In the genomic region with DNA sequence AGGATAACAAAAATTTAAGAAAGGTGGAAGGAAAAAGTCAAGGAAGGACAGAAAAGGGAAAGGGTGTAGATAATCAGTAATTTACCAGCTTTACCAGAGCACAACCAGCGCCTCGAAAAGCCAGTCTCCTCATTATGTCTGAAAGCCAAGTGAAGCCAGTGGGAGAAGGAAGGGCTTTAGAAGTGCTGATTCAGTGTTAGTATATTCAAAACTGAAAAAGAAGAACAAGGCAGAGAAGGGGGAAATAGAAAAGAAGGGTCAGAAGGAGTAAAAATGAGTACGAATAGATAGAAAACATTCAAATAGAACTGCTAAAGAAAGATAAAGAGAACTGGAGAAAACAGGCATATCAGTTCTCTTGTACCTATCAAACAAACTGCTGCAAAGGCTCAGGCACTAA, we compare ENCODE assay signal across 8 cellular contexts. TPM values are rescaled to one million over a fixed set of nuclear protein-coding genes. Genes with fewer than 3 reads are reported as not detected.
DNase-seq lines count a peak whose midpoint lies in the region; ATAC-seq and TF ChIP-seq lines count a peak whose summit lies in the region.

No MANE protein-coding gene starts in this region.

- no peak for TF ChIP-seq CTCF in GM23338 (conservative IDR thresholded peaks at IDR 0.05; ENCODE audit: low read depth in 2 of 2)
- TF ChIP-seq CTCF in adrenal gland (IDR thresholded peaks at IDR 0.05) = no peak

- H3F3A ChIP-seq in GM23338 (replicated peaks; ENCODE audit: low read depth) = no peaks in the 10 kb centered on the region

- H2AFZ ChIP-seq in ACC112 (ENCODE audit: low read length, unreplicated experiment) (no peak overlapping the region), GM23338 (no peak overlapping the region)

- H3K4me2 ChIP-seq in GM23338 = no peak overlapping the region

- peaks cover 21% of the 10 kb centered on the region for H3K4me1 Mint-ChIP-seq in GM23338
- H3K4me1 Mint-ChIP-seq in naive thymus-derived CD4-positive, alpha-beta T cell = peaks cover 30 to 64% (median 53%) of the 10 kb centered on the region in 7 donors

- H3K27ac Mint-ChIP-seq in GM23338 = peak overlapping the region; percentile 34
- peak overlapping the region in 7 of 9 donors; percentile 3 to 84 (median 27) for H3K27ac Mint-ChIP-seq in naive thymus-derived CD4-positive, alpha-beta T cell

- WGBS in adrenal gland, 4 donors = 48 to 62% (median 56%) methylated on average over 3 of the region's 3 CpGs

- H3K36me3 Mint-ChIP-seq in GM23338 (ENCODE audit: low read depth) = peaks cover 35% of the 10 kb centered on the region
- H3K36me3 Mint-ChIP-seq in naive thymus-derived CD4-positive, alpha-beta T cell = peaks cover 15 to 34% (median 28%) of the 10 kb centered on the region in 5 donors

- H3K27me3 ChIP-seq in ACC112 (ENCODE audit: insufficient read depth, low read length) = no peaks in the 10 kb centered on the region
- no peaks in the 10 kb centered on the region for H3K27me3 ChIP-seq in GM23338 (ENCODE audit: insufficient read depth)
- no peaks in the 10 kb centered on the region for H3K27me3 ChIP-seq in adrenal gland
- H3K27me3 ChIP-seq in naive thymus-derived CD4-positive, alpha-beta T cell (ENCODE audit: control insufficient read depth in 2 of 2, insufficient read depth in 2 of 2, low read length in 2 of 2) = no peaks in the 10 kb centered on the region

- ATAC-seq in GM23338 (no peak), HG03108 (IDR thresholded peaks at IDR 0.05; ENCODE audit: unreplicated experiment) (no peak), HG02973 (IDR thresholded peaks at IDR 0.05; ENCODE audit: unreplicated experiment) (no peak), HG03378 (IDR thresholded peaks at IDR 0.05; ENCODE audit: unreplicated experiment) (no peak), HG03175 (IDR thresholded peaks at IDR 0.05; ENCODE audit: unreplicated experiment) (no peak)
- no peak for ATAC-seq in naive thymus-derived CD4-positive, alpha-beta T cell

- POLR2A ChIA-PET in naive thymus-derived CD4-positive, alpha-beta T cell (lab: Charles Lee) = no interaction called here

- intact Hi-C loops in adrenal gland (cut with DNase I) = loop anchor here (5.0 to 10.0 kb wide), 2 partner anchors 147 to 209 kb away; a partner anchor contains a TSS
- intact Hi-C loops in naive thymus-derived CD4-positive, alpha-beta T cell (cut with micrococcal nuclease) = loop anchor here (10.0 kb wide), 2 partner anchors 227 to 407 kb away; a partner anchor contains a TSS

- no peaks in the 10 kb centered on the region for H3K9me2 ChIP-seq in GM23338 (ENCODE audit: insufficient read depth)

- H3K79me2 ChIP-seq in ACC112 (ENCODE audit: control insufficient read depth, insufficient read depth, low read length, unreplicated experiment) (peaks cover 71% of the 10 kb centered on the region), GM23338 (replicated peaks; ENCODE audit: insufficient read depth) (peaks cover 63% of the 10 kb centered on the region)

- DNase-seq in GM23338 (ENCODE audit: low spot score) (no peak), adrenal gland (no peak)
- DNase-seq in naive thymus-derived CD4-positive, alpha-beta T cell = no peak

- no peaks in the 10 kb centered on the region; the same call in 1 of the 2 replicates for H4K20me1 ChIP-seq in GM23338 (replicated peaks; ENCODE audit: insufficient read depth)

- H3K4me3 ChIP-seq in ACC112 (ENCODE audit: low read depth, low read length) (peak overlapping the region; percentile 23; the same call in 1 of the 2 replicates), GM23338 (no peak overlapping the region), adrenal gland (no peak overlapping the region)
- H3K4me3 ChIP-seq in naive thymus-derived CD4-positive, alpha-beta T cell (ENCODE audit: low read length) = no peak overlapping the region

- no peaks in the 10 kb centered on the region for H3K9me3 ChIP-seq in adrenal gland (replicated peaks in 1 of 3)
- no peaks in the 10 kb centered on the region for H3K9me3 ChIP-seq in naive thymus-derived CD4-positive, alpha-beta T cell (ENCODE audit: control insufficient read depth in 2 of 3, low read length in 3 of 3)

- no peak overlapping the region for H3K4me3 Mint-ChIP-seq in GM23338
- peak overlapping the region in 4 of 10 donors; percentile 16 to 34 (median 29) for H3K4me3 Mint-ChIP-seq in naive thymus-derived CD4-positive, alpha-beta T cell

- H3K4me1 ChIP-seq in ACC112 (ENCODE audit: control insufficient read depth, insufficient read depth, low read length, unreplicated experiment) (peaks cover 46% of the 10 kb centered on the region), GM23338 (ENCODE audit: insufficient read depth) (peaks cover 9% of the 10 kb centered on the region; the same call in 1 of the 2 replicates), adrenal gland (replicated peaks in 1 of 2) (peaks cover 34 to 57% of the 10 kb centered on the region in 2 donors)
- H3K4me1 ChIP-seq in naive thymus-derived CD4-positive, alpha-beta T cell (ENCODE audit: control insufficient read depth in 2 of 2, insufficient read depth in 2 of 2, low read length in 2 of 2) = peaks cover 14 to 16% of the 10 kb centered on the region in 2 donors

- H3K36me3 ChIP-seq in ACC112 (ENCODE audit: insufficient read depth, low read length) (peaks cover 29% of the 10 kb centered on the region), GM23338 (ENCODE audit: insufficient read depth) (peaks cover 20% of the 10 kb centered on the region), adrenal gland (replicated peaks in 1 of 2) (peaks cover 0 to 21% of the 10 kb centered on the region in 2 donors)
- H3K36me3 ChIP-seq in naive thymus-derived CD4-positive, alpha-beta T cell (ENCODE audit: control insufficient read depth in 2 of 3, insufficient read depth in 3 of 3, low read length in 3 of 3) = peaks cover 7 to 33% (median 29%) of the 10 kb centered on the region in 3 experiments

- peaks cover 9% of the 10 kb centered on the region for H3K27me3 Mint-ChIP-seq in GM23338 (ENCODE audit: insufficient read depth, low read depth, poor library complexity)
- H3K27me3 Mint-ChIP-seq in naive thymus-derived CD4-positive, alpha-beta T cell = no peaks in the 10 kb centered on the region

- TF ChIP-seq POLR2A in adrenal gland (IDR thresholded peaks at IDR 0.05) = no peak

- no peaks in the 10 kb centered on the region for H3K9me3 Mint-ChIP-seq in GM23338
- peaks cover 0 to 2% (median 0%) of the 10 kb centered on the region in 11 donors for H3K9me3 Mint-ChIP-seq in naive thymus-derived CD4-positive, alpha-beta T cell

- CTCF ChIA-PET in naive thymus-derived CD4-positive, alpha-beta T cell (lab: Charles Lee) = no interaction called here

- H3K27ac ChIP-seq in ACC112 (ENCODE audit: low read depth, low read length) (peak overlapping the region; percentile 79), GM23338 (ENCODE audit: low read depth) (no peak overlapping the region), adrenal gland (peak overlapping the region in 4 of 5 donors; percentile 55 to 96 (median 66))
- no peak overlapping the region for H3K27ac ChIP-seq in naive thymus-derived CD4-positive, alpha-beta T cell (ENCODE audit: low read depth, low read length)

TF ChIP-seq in GM23338, 12 proteins besides CTCF, POLR2A, EP300 and RAD21 (continues in another document):
- no peak for TF ChIP-seq JUNB (IDR thresholded peaks at IDR 0.05; ENCODE audit: unreplicated experiment)

RNA-seq across cellular contexts. Expression of a gene that starts 4.1 kb away (rescaled TPM):
- 72.5 and 80.7 TPM in 2 replicates for total RNA-seq in GM23338 (2014; rRNA removed; shearing (Covaris generic))
- 40.8 and 57.5 TPM in 2 replicates for polyA plus RNA-seq in GM23338 (2016; fragmentation: Nextera tagmentation; extraction: Ambion mirVana)
- total RNA-seq in adrenal gland = 100 to 1,000 TPM in 1 of 8 donors, 10 to 100 TPM in 7; 32.9 to 108 (median 49.3) TPM
- polyA plus RNA-seq in adrenal gland = 10 to 100 TPM in 2 of 3 donors, 1 to 10 TPM in 1; 4.2 to 23.4 (median 10.2) TPM
- total RNA-seq in naive thymus-derived CD4-positive, alpha-beta T cell = 10 to 100 TPM; 58.4 to 83.8 (median 74.2) TPM
- 100 to 1,000 TPM in 1 of 2 donors, 10 to 100 TPM in 1; 94.0 to 109 TPM for polyA plus RNA-seq in naive thymus-derived CD4-positive, alpha-beta T cell

RNA-seq across cellular contexts. Expression of a gene that starts 4.2 kb away (rescaled TPM):
- 138 and 169 TPM in 2 replicates for total RNA-seq in GM23338 (2014; rRNA removed; shearing (Covaris generic))
- polyA plus RNA-seq in GM23338 (2016; fragmentation: Nextera tagmentation; extraction: Ambion mirVana) (177 and 205 TPM in 2 replicates), adrenal gland (100 to 1,000 TPM in 1 of 3 donors, 10 to 100 TPM in 2; 71.8 to 229 (median 95.2) TPM)
- 10 to 100 TPM; 23.5 to 80.2 (median 50.6) TPM for total RNA-seq in adrenal gland
- 100 to 1,000 TPM in 2 of 5 experiments, 10 to 100 TPM in 3; 87.9 to 116 (median 97.2) TPM for total RNA-seq in naive thymus-derived CD4-positive, alpha-beta T cell
- polyA plus RNA-seq in naive thymus-derived CD4-positive, alpha-beta T cell = 10 to 100 TPM; 60.0 to 84.2 TPM

RNA-seq across cellular contexts. Expression of a gene that starts 24.0 kb away (rescaled TPM):
- 40.8 and 50.7 TPM in 2 replicates for total RNA-seq in GM23338 (2014; rRNA removed; shearing (Covaris generic))
- polyA plus RNA-seq in GM23338 (2016; fragmentation: Nextera tagmentation; extraction: Ambion mirVana) (24.6 and 30.0 TPM in 2 replicates), adrenal gland (10 to 100 TPM; 49.1 to 98.9 (median 52.5) TPM)
- total RNA-seq in adrenal gland = 10 to 100 TPM; 53.4 to 71.7 (median 62.0) TPM
- 10 to 100 TPM; 18.9 to 47.7 (median 45.2) TPM for total RNA-seq in naive thymus-derived CD4-positive, alpha-beta T cell
- polyA plus RNA-seq in naive thymus-derived CD4-positive, alpha-beta T cell = 10 to 100 TPM; 62.5 to 80.9 TPM

RNA-seq across cellular contexts. Expression of a gene that starts 24.3 kb away (rescaled TPM):
- total RNA-seq in GM23338 (2014; rRNA removed; shearing (Covaris generic)) = 165 and 187 TPM in 2 replicates
- 277 and 288 TPM in 2 replicates for polyA plus RNA-seq in GM23338 (2016; fragmentation: Nextera tagmentation; extraction: Ambion mirVana)
- total RNA-seq in adrenal gland = 100 to 1,000 TPM; 114 to 409 (median 165) TPM
- 100 to 1,000 TPM in 1 of 3 donors, 10 to 100 TPM in 2; 42.2 to 259 (median 73.4) TPM for polyA plus RNA-seq in adrenal gland
- total RNA-seq in naive thymus-derived CD4-positive, alpha-beta T cell = 10 to 100 TPM; 55.0 to 95.3 (median 78.2) TPM
- polyA plus RNA-seq in naive thymus-derived CD4-positive, alpha-beta T cell = 100 to 1,000 TPM; 339 to 379 TPM

Comparison
In these comparisons a context has a peak if more than half of its experiments do, and no peak if none do; other contexts are left out.
1. H3K27ac ChIP-seq: peak in ACC112 (single experiment) and adrenal gland (4 of 5); none in GM23338 (single experiment) and naive thymus-derived CD4-positive, alpha-beta T cell (single experiment).